14 cellular contexts compared by ENCODE assay signal in the genomic region with DNA sequence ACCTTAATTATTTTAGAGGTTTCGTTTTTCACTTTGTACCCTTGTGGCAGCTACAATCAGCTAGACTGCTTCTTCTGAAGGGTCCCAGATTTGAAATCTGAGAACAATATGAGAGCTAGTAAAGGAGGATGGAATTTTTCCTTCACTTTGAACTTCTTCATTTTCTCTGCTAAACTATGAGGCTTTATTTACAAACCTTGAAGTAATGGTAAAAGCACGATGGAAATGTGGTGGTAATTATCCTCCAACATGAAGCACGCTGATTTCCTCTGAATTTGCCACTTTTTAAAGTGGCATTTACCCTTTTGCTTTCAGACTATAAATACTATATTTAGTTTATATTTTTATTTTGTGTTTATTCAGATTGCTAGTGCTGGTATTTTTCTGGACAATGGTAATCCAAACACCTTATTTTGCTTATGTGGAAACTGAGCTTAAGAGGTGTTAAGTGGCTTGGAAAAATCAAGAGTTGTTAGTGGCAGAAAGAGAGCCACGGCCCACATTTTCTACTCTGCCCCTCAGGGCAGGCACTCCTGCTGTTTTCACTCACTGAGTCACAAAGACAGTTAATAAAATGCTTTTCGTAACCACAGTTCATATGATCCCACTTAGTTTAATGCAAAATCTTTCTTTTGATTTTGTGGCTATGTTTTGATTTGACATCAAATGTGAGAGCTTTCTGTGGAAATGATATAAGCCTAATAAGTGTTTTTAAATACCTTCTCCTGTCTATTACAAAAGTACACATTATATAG. TPM values are rescaled to one million over a fixed set of nuclear protein-coding genes. Genes with fewer than 3 reads are reported as not detected.
DNase-seq lines count a peak whose midpoint lies in the region; ATAC-seq lines count a peak whose summit lies in the region.
"Had no signal": no experiment of that assay in that cellular context is flagged by ENCODE, and none has a peak within 500 bp of the region (broad histone marks: within the 10 kb centered on the region; RNA-seq: fewer than 3 reads in every experiment).

No MANE protein-coding gene starts in this region.

- H4K8ac ChIP-seq in mesendoderm (ENCODE audit: low read depth, low read length): no peak overlapping the region

- DNase-seq in COLO829 (ENCODE audit: low spot score): peak; percentile 59
- peak; percentile 27 for DNase-seq in MG63
- DNase-seq in adipocyte (ENCODE audit: low read depth): peak; percentile 76
- peak; percentile 14 for DNase-seq in mesendoderm
- DNase-seq in iPS-NIHi7 (ENCODE audit: extremely low spot score): no peak
- no peak for DNase-seq in NCI-H2029 (lab: John Stamatoyannopoulos, UW)
- DNase-seq in middle frontal gyrus (ENCODE audit: extremely low spot score, low spot score): no peak
- DNase-seq: activated CD4-positive, alpha-beta T cell treated with anti-CD3 and anti-CD28 coated beads for 4 hours; stimulated activated naive CD8-positive, alpha-beta T cell treated with anti-CD3 and anti-CD28 coated beads, Interleukin-15, amount 100 ng/mL, for 72 hours; T-cell had no signal

- no peak overlapping the region for H3K56ac ChIP-seq in mesendoderm (ENCODE audit: low read length)

- H3K9ac ChIP-seq in adipocyte (ENCODE audit: low read length) (peak overlapping the region; percentile 13), mesendoderm (ENCODE audit: low read length) (no peak overlapping the region)

- H3K4me2 ChIP-seq in mesendoderm (ENCODE audit: low read length): no peak overlapping the region

- H3K4me3 ChIP-seq in MG63 (0 out of 2 replicates have a peak overlapping the region, but pooled peaks have one; percentile 5), adipocyte (ENCODE audit: low read length) (no peak overlapping the region), mesendoderm (ENCODE audit: low read length) (no peak overlapping the region)

- no peak overlapping the region for H3K23ac ChIP-seq in mesendoderm (ENCODE audit: low read length)

- no peaks in the 10 kb centered on the region for H3K36me3 ChIP-seq in MG63
- H3K36me3 ChIP-seq in adipocyte (ENCODE audit: control insufficient read depth, insufficient read depth, low read length, severe bottlenecking): no peaks in the 10 kb centered on the region
- no peaks in the 10 kb centered on the region for H3K36me3 ChIP-seq in mesendoderm (ENCODE audit: control insufficient read depth, insufficient read depth, low read length)

- H4K5ac ChIP-seq in mesendoderm (ENCODE audit: low read length): no peak overlapping the region

- no peak overlapping the region for H2BK120ac ChIP-seq in mesendoderm (ENCODE audit: low read depth, low read length)

- no peak overlapping the region for H3K27ac ChIP-seq in mesendoderm (ENCODE audit: low read depth, low read length)
- H3K27ac ChIP-seq: C4-2B had no signal

- no peaks in the 10 kb centered on the region for H3K27me3 ChIP-seq in MG63
- no peaks in the 10 kb centered on the region for H3K27me3 ChIP-seq in adipocyte (replicated peaks; ENCODE audit: control insufficient read depth, insufficient read depth, low read length)
- no peaks in the 10 kb centered on the region for H3K27me3 ChIP-seq in mesendoderm (ENCODE audit: insufficient read depth, low read length, poor library complexity)

- H3K4ac ChIP-seq in mesendoderm (ENCODE audit: low read depth, low read length): no peak overlapping the region

- no peak overlapping the region for H2AK5ac ChIP-seq in mesendoderm (ENCODE audit: low read length)

- no peak overlapping the region for H2BK15ac ChIP-seq in mesendoderm (replicated peaks; ENCODE audit: low read depth)

- no peaks in the 10 kb centered on the region for H3K79me2 ChIP-seq in mesendoderm (ENCODE audit: control insufficient read depth, insufficient read depth, low read length)

- no peak overlapping the region for H2BK5ac ChIP-seq in mesendoderm (ENCODE audit: low read length)

- H3K18ac ChIP-seq in mesendoderm (ENCODE audit: low read length): no peak overlapping the region

- no peaks in the 10 kb centered on the region for H3K79me1 ChIP-seq in mesendoderm (ENCODE audit: low read length)

- H3K4me1 ChIP-seq in adipocyte (ENCODE audit: control insufficient read depth, insufficient read depth, low read length) (peaks cover 24% of the 10 kb centered on the region), mesendoderm (ENCODE audit: control insufficient read depth, low read depth, low read length) (no peaks in the 10 kb centered on the region)

- no peaks in the 10 kb centered on the region for H3K9me3 ChIP-seq in MG63
- H3K9me3 ChIP-seq in adipocyte (ENCODE audit: control insufficient read depth, low read length): no peaks in the 10 kb centered on the region

- WGBS in mesendoderm (ENCODE audit: extremely low coverage, insufficient coverage, low lambda C conversion rate): no CpG with 5 or more reads among the region's 5 CpGs

- ATAC-seq in GM18907 (IDR thresholded peaks at IDR 0.05; ENCODE audit: unreplicated experiment): no peak
- ATAC-seq: activated T-helper 17 cell treated with anti-CD3 and anti-CD28 coated beads, Interleukin-2, amount 50 U/mL, for 72 hours; stimulated activated naive CD8-positive, alpha-beta T cell treated with anti-CD3 and anti-CD28 coated beads, Interleukin-15, amount 100 ng/mL, for 72 hours; T-cell had no signal

RNA-seq across cellular contexts. Expression of a gene that starts 2.7 kb away (rescaled TPM):
- total RNA-seq in MG63 (2014; rRNA removed; shearing (Covaris generic); ENCODE audit: low replicate concordance): not detected in 2 replicates
- not detected for polyA plus RNA-seq in mesendoderm (2013, experiment 1 of 2)
- polyA plus RNA-seq in mesendoderm (2013, experiment 2 of 2): not detected
- total RNA-seq: activated T-helper 17 cell treated with anti-CD3 and anti-CD28 coated beads, Interleukin-2, amount 50 U/mL, for 72 hours; HT1080; T-cell had no signal

RNA-seq across cellular contexts. Expression of a gene that starts 5.2 kb away (rescaled TPM):
- total RNA-seq in MG63 (2014; rRNA removed; shearing (Covaris generic); ENCODE audit: low replicate concordance): 5.1 and 6.6 TPM in 2 replicates
- polyA plus RNA-seq in mesendoderm (2013, experiment 1 of 2): 35.0 TPM
- 31.3 TPM for polyA plus RNA-seq in mesendoderm (2013, experiment 2 of 2)

RNA-seq across cellular contexts. Expression of a gene that starts 56.3 kb away (rescaled TPM):
- 1.0 and 1.6 TPM in 2 replicates for total RNA-seq in MG63 (2014; rRNA removed; shearing (Covaris generic); ENCODE audit: low replicate concordance)
- 0.10 TPM for polyA plus RNA-seq in mesendoderm (2013, experiment 1 of 2)
- polyA plus RNA-seq in mesendoderm (2013, experiment 2 of 2): 0.06 TPM
- total RNA-seq: HT1080 had no signal

Comparison
In these comparisons a context has a peak if more than half of its experiments do, and no peak if none do; other contexts are left out.
1. DNase-seq: peak in COLO829 (single experiment), MG63 (single experiment), adipocyte (single experiment) and mesendoderm (single experiment); none in iPS-NIHi7 (single experiment), NCI-H2029 (single experiment) and middle frontal gyrus (single experiment).